In genomic region chr22:31493355-31493754, GRCh38 we compare ENCODE assay signal across 7 cellular contexts. TPM values are rescaled to one million over a fixed set of nuclear protein-coding genes. Genes with fewer than 3 reads are reported as not detected.
A peak's percentile ranks its signal among the peaks of the same experiment; 100 is the strongest.
DNase-seq lines count a peak whose midpoint lies in the region; ATAC-seq and TF ChIP-seq lines count a peak whose summit lies in the region.
"Not testable (repeated sequence)": the region's sequence is repeated elsewhere in the genome, so short reads cannot be mapped to it uniquely, and the experiment has no call there.

No MANE protein-coding gene starts in this region.

- peaks cover 0 to 27% (median 0%) of the 10 kb centered on the region in 3 donors for H3K36me3 Mint-ChIP-seq in CD8-positive, alpha-beta memory T cell
- H3K36me3 Mint-ChIP-seq in activated CD4-positive, alpha-beta T cell treated with anti-CD3 and anti-CD28 coated beads for 36 hours (ENCODE audit: low read depth), result peaks cover 29% of the 10 kb centered on the region
- peaks cover 21% of the 10 kb centered on the region for H3K36me3 Mint-ChIP-seq in activated T-helper 1 cell treated with anti-CD3 and anti-CD28 coated beads, Interleukin-12 subunit alpha, Interleukin-12 subunit beta, Interleukin-2, Interleukin-4 antibody, amounts not matched to agents 30 ng/mL and 10 ng/mL and 1 ng/mL, durations not matched to agents 14 hours and 24 hours and 36 hours (ENCODE audit: low read depth)
- H3K36me3 Mint-ChIP-seq in activated naive CD8-positive, alpha-beta T cell treated with anti-CD3 and anti-CD28 coated beads, Interleukin-2, amount 50 U/mL, for 24 hours (ENCODE audit: low read depth), result peaks cover 18% of the 10 kb centered on the region
- H3K36me3 Mint-ChIP-seq in naive B cell, result not testable (repeated sequence)

- POLR2A ChIA-PET in CD8-positive, alpha-beta memory T cell (lab: Charles Lee), result not testable (repeated sequence)
- POLR2A ChIA-PET in OCI-LY7 (lab: Charles Lee), result interaction anchor here (0.7 kb wide), 1 partner anchor 149 kb away, joined by 4 read pairs; no protein-coding TSS in a partner anchor
- POLR2A ChIA-PET in activated CD4-positive, alpha-beta T cell treated with anti-CD3 and anti-CD28 coated beads for 36 hours (lab: Charles Lee), result interaction anchor here (0.6 kb wide), 1 partner anchor 146 kb away, joined by 6 read pairs; no protein-coding TSS in a partner anchor

- intact Hi-C loops in OCI-LY7 (cut with micrococcal nuclease; ENCODE audit: unreplicated experiment), result loop anchor here (5.0 to 10.0 kb wide), 4 partner anchors 146 to 981 kb away; partner anchors contain the start of genes DEPDC5, FBXO7, PATZ1 and PIK3IP1
- intact Hi-C loops in activated CD4-positive, alpha-beta T cell treated with anti-CD3 and anti-CD28 coated beads for 36 hours (cut with DNase I, micrococcal nuclease), result loop anchor here in 1 of 2 experiments (10.0 kb wide), 1 partner anchor 451 kb away; the partner anchor contains the start of gene YWHAH
- intact Hi-C loops in activated T-helper 1 cell treated with anti-CD3 and anti-CD28 coated beads, Interleukin-12 subunit alpha, Interleukin-12 subunit beta, Interleukin-2, Interleukin-4 antibody, amounts not matched to agents 30 ng/mL and 10 ng/mL and 1 ng/mL, durations not matched to agents 14 hours and 24 hours and 36 hours (cut with micrococcal nuclease), result not testable (repeated sequence)

- H3K9me3 Mint-ChIP-seq in CD8-positive, alpha-beta memory T cell; activated CD4-positive, alpha-beta T cell treated with anti-CD3 and anti-CD28 coated beads for 36 hours (ENCODE audit: low read depth); activated T-helper 1 cell treated with anti-CD3 and anti-CD28 coated beads, Interleukin-12 subunit alpha, Interleukin-12 subunit beta, Interleukin-2, Interleukin-4 antibody, amounts not matched to agents 30 ng/mL and 10 ng/mL and 1 ng/mL, durations not matched to agents 14 hours and 24 hours and 36 hours; activated naive CD8-positive, alpha-beta T cell treated with anti-CD3 and anti-CD28 coated beads, Interleukin-2, amount 50 U/mL, for 24 hours; naive B cell: not testable (repeated sequence)

- H3K9me2 ChIP-seq in OCI-LY7 (ENCODE audit: insufficient read depth, low read length), result not testable (repeated sequence)

- peak overlapping the region in 3 of 7 donors; percentile 0 to 61 (median 29) for H3K4me3 Mint-ChIP-seq in CD8-positive, alpha-beta memory T cell
- H3K4me3 Mint-ChIP-seq in activated CD4-positive, alpha-beta T cell treated with anti-CD3 and anti-CD28 coated beads for 36 hours, result peak overlapping the region; percentile 41
- H3K4me3 Mint-ChIP-seq in activated T-helper 1 cell treated with anti-CD3 and anti-CD28 coated beads, Interleukin-12 subunit alpha, Interleukin-12 subunit beta, Interleukin-2, Interleukin-4 antibody, amounts not matched to agents 30 ng/mL and 10 ng/mL and 1 ng/mL, durations not matched to agents 14 hours and 24 hours and 36 hours, result peak overlapping the region; percentile 65
- H3K4me3 Mint-ChIP-seq in activated naive CD8-positive, alpha-beta T cell treated with anti-CD3 and anti-CD28 coated beads, Interleukin-2, amount 50 U/mL, for 24 hours, result not testable (repeated sequence)
- H3K4me3 Mint-ChIP-seq in naive B cell, result peak overlapping the region in 6 of 8 donors; percentile 9 to 67 (median 32)

- TF ChIP-seq CTCF in OCI-LY7 (conservative IDR thresholded peaks at IDR 0.05; ENCODE audit: low read length), result not testable (repeated sequence)

- H3K4me1 Mint-ChIP-seq in CD8-positive, alpha-beta memory T cell, result peaks cover 39 to 49% (median 48%) of the 10 kb centered on the region in 3 donors
- H3K4me1 Mint-ChIP-seq in activated CD4-positive, alpha-beta T cell treated with anti-CD3 and anti-CD28 coated beads for 36 hours, result peaks cover 48% of the 10 kb centered on the region
- H3K4me1 Mint-ChIP-seq in activated T-helper 1 cell treated with anti-CD3 and anti-CD28 coated beads, Interleukin-12 subunit alpha, Interleukin-12 subunit beta, Interleukin-2, Interleukin-4 antibody, amounts not matched to agents 30 ng/mL and 10 ng/mL and 1 ng/mL, durations not matched to agents 14 hours and 24 hours and 36 hours (ENCODE audit: low read depth), result peaks cover 44% of the 10 kb centered on the region
- H3K4me1 Mint-ChIP-seq in activated naive CD8-positive, alpha-beta T cell treated with anti-CD3 and anti-CD28 coated beads, Interleukin-2, amount 50 U/mL, for 24 hours, result peaks cover 56% of the 10 kb centered on the region
- H3K4me1 Mint-ChIP-seq in naive B cell, result peaks cover 19 to 56% (median 35%) of the 10 kb centered on the region in 3 donors

- peak overlapping the region; percentile 90 for H3K4me2 ChIP-seq in OCI-LY7 (ENCODE audit: low read length)

- peak overlapping the region in 6 of 8 donors; percentile 24 to 78 (median 48) for H3K27ac Mint-ChIP-seq in CD8-positive, alpha-beta memory T cell
- H3K27ac Mint-ChIP-seq in activated CD4-positive, alpha-beta T cell treated with anti-CD3 and anti-CD28 coated beads for 36 hours, result peak overlapping the region; percentile 74
- peak overlapping the region; percentile 66 for H3K27ac Mint-ChIP-seq in activated T-helper 1 cell treated with anti-CD3 and anti-CD28 coated beads, Interleukin-12 subunit alpha, Interleukin-12 subunit beta, Interleukin-2, Interleukin-4 antibody, amounts not matched to agents 30 ng/mL and 10 ng/mL and 1 ng/mL, durations not matched to agents 14 hours and 24 hours and 36 hours
- peak overlapping the region; percentile 77 for H3K27ac Mint-ChIP-seq in activated naive CD8-positive, alpha-beta T cell treated with anti-CD3 and anti-CD28 coated beads, Interleukin-2, amount 50 U/mL, for 24 hours
- peak overlapping the region in 4 of 6 donors; percentile 35 to 86 (median 68) for H3K27ac Mint-ChIP-seq in naive B cell

- not testable (repeated sequence) for H3K27ac ChIP-seq in CD8-positive, alpha-beta memory T cell (ENCODE audit: low read depth, low read length)
- H3K27ac ChIP-seq in OCI-LY7 (ENCODE audit: low read depth, low read length, poor library complexity, severe bottlenecking), result peak overlapping the region; percentile 93
- H3K27ac ChIP-seq in skeletal muscle tissue (ENCODE audit: low read depth, low read length), result peak overlapping the region; percentile 72

- peak overlapping the region; percentile 65; the same call in 1 of the 2 replicates for H2AFZ ChIP-seq in OCI-LY7 (ENCODE audit: low read length)

- not testable (repeated sequence) for H3K4me3 ChIP-seq in CD8-positive, alpha-beta memory T cell (ENCODE audit: low read length); skeletal muscle tissue (ENCODE audit: low read length in 3 of 3)
- peak overlapping the region; percentile 89 for H3K4me3 ChIP-seq in OCI-LY7 (ENCODE audit: low read depth, low read length, poor library complexity, severe bottlenecking)

- H3K4me1 ChIP-seq in CD8-positive, alpha-beta memory T cell (ENCODE audit: insufficient read depth, low read length), result peaks cover 44% of the 10 kb centered on the region
- H3K4me1 ChIP-seq in OCI-LY7 (ENCODE audit: insufficient read depth, low read length, poor library complexity, severe bottlenecking), result peaks cover 51% of the 10 kb centered on the region
- peaks cover 20 to 36% (median 30%) of the 10 kb centered on the region in 3 donors for H3K4me1 ChIP-seq in skeletal muscle tissue (ENCODE audit: control insufficient read depth in 3 of 3, insufficient read depth in 3 of 3, low read length in 3 of 3)

- not testable (repeated sequence) for BruUV-seq in OCI-LY7 (replicated peaks; lab: Mats Ljungman, UMichigan)

- not testable (repeated sequence) for H3K9ac ChIP-seq in skeletal muscle tissue (ENCODE audit: low read depth in 1 of 3, low read length in 3 of 3)

- H3K36me3 ChIP-seq in CD8-positive, alpha-beta memory T cell (ENCODE audit: insufficient read depth, low read length); OCI-LY7 (ENCODE audit: insufficient read depth, low read length); skeletal muscle tissue (ENCODE audit: control insufficient read depth in 3 of 3, insufficient read depth in 3 of 3, low read length in 3 of 3): not testable (repeated sequence)

- H3K27me3 ChIP-seq in CD8-positive, alpha-beta memory T cell (ENCODE audit: insufficient read depth, low read length, poor library complexity, severe bottlenecking); skeletal muscle tissue (ENCODE audit: control insufficient read depth in 3 of 3, insufficient read depth in 3 of 3, low read length in 3 of 3): not testable (repeated sequence)

- not testable (repeated sequence) for H3K27me3 Mint-ChIP-seq in CD8-positive, alpha-beta memory T cell; activated CD4-positive, alpha-beta T cell treated with anti-CD3 and anti-CD28 coated beads for 36 hours; activated T-helper 1 cell treated with anti-CD3 and anti-CD28 coated beads, Interleukin-12 subunit alpha, Interleukin-12 subunit beta, Interleukin-2, Interleukin-4 antibody, amounts not matched to agents 30 ng/mL and 10 ng/mL and 1 ng/mL, durations not matched to agents 14 hours and 24 hours and 36 hours (ENCODE audit: insufficient read depth); activated naive CD8-positive, alpha-beta T cell treated with anti-CD3 and anti-CD28 coated beads, Interleukin-2, amount 50 U/mL, for 24 hours; naive B cell

- H4K20me1 ChIP-seq in OCI-LY7 (ENCODE audit: insufficient read depth, low read length), result not testable (repeated sequence)

- ATAC-seq in activated CD4-positive, alpha-beta T cell treated with anti-CD3 and anti-CD28 coated beads for 36 hours; activated naive CD8-positive, alpha-beta T cell treated with anti-CD3 and anti-CD28 coated beads, Interleukin-2, amount 50 U/mL, for 24 hours; naive B cell (ENCODE audit: low read depth in 2 of 2): not testable (repeated sequence)

- DNase-seq in CD8-positive, alpha-beta memory T cell; OCI-LY7 (ENCODE audit: low spot score); activated CD4-positive, alpha-beta T cell treated with anti-CD3 and anti-CD28 coated beads for 36 hours; activated T-helper 1 cell treated with anti-CD3 and anti-CD28 coated beads, Interleukin-12 subunit alpha, Interleukin-12 subunit beta, Interleukin-2, Interleukin-4 antibody, amounts not matched to agents 30 ng/mL and 10 ng/mL and 1 ng/mL, durations not matched to agents 14 hours and 24 hours and 36 hours (ENCODE audit: low spot score); activated naive CD8-positive, alpha-beta T cell treated with anti-CD3 and anti-CD28 coated beads, Interleukin-2, amount 50 U/mL, for 24 hours; naive B cell: not testable (repeated sequence)

- H3K79me2 ChIP-seq in OCI-LY7 (ENCODE audit: insufficient read depth, low read depth, low read length), result peaks cover 36% of the 10 kb centered on the region

- CTCF ChIA-PET in CD8-positive, alpha-beta memory T cell (lab: Charles Lee); OCI-LY7 (lab: Charles Lee; ENCODE audit: unreplicated experiment): not testable (repeated sequence)
- CTCF ChIA-PET in activated CD4-positive, alpha-beta T cell treated with anti-CD3 and anti-CD28 coated beads for 36 hours (lab: Charles Lee), result interaction anchor here (1.6 kb wide), 1 partner anchor 36 kb away, joined by 5 read pairs; no protein-coding TSS in a partner anchor

- H3K9me3 ChIP-seq in CD8-positive, alpha-beta memory T cell (ENCODE audit: low read length); OCI-LY7 (ENCODE audit: low read length); skeletal muscle tissue (ENCODE audit: control insufficient read depth in 3 of 3, low read length in 3 of 3): not testable (repeated sequence)

RNA-seq across cellular contexts. Expression of gene SFI1, which starts 3.0 kb away (rescaled TPM):
- 100 to 1,000 TPM; 119 to 129 TPM for total RNA-seq in CD8-positive, alpha-beta memory T cell
- polyA plus RNA-seq in CD8-positive, alpha-beta memory T cell, result 34.8 TPM
- 72.6 and 73.3 TPM in 2 replicates for total RNA-seq in OCI-LY7 (2014; rRNA removed; shearing (Covaris generic))
- total RNA-seq in OCI-LY7 (2022), result 132 and 145 TPM in 2 replicates
- total RNA-seq in activated CD4-positive, alpha-beta T cell treated with anti-CD3 and anti-CD28 coated beads for 36 hours, result 100 to 1,000 TPM; 221 to 234 TPM
- total RNA-seq in activated T-helper 1 cell treated with anti-CD3 and anti-CD28 coated beads, Interleukin-12 subunit alpha, Interleukin-12 subunit beta, Interleukin-2, Interleukin-4 antibody, amounts not matched to agents 30 ng/mL and 10 ng/mL and 1 ng/mL, durations not matched to agents 14 hours and 24 hours and 36 hours, result 406 and 416 TPM in 2 replicates
- 10 to 100 TPM in 2 of 6 donors, 1 to 10 TPM in 4; 3.3 to 21.1 (median 8.7) TPM for polyA plus RNA-seq in naive B cell (ENCODE audit: low read depth in 6 of 6)
- total RNA-seq in skeletal muscle tissue, result 11.5 TPM

RNA-seq across cellular contexts. Expression of gene EIF4ENIF1, which starts 3.7 kb away (rescaled TPM):
- total RNA-seq in CD8-positive, alpha-beta memory T cell, result 10 to 100 TPM; 52.1 to 53.5 TPM
- polyA plus RNA-seq in CD8-positive, alpha-beta memory T cell, result 14.0 TPM
- total RNA-seq in OCI-LY7 (2014; rRNA removed; shearing (Covaris generic)), result 12.5 and 18.1 TPM in 2 replicates
- 40.3 and 46.0 TPM in 2 replicates for total RNA-seq in OCI-LY7 (2022)
- total RNA-seq in activated CD4-positive, alpha-beta T cell treated with anti-CD3 and anti-CD28 coated beads for 36 hours, result 10 to 100 TPM; 45.4 to 75.0 TPM
- 101 and 105 TPM in 2 replicates for total RNA-seq in activated T-helper 1 cell treated with anti-CD3 and anti-CD28 coated beads, Interleukin-12 subunit alpha, Interleukin-12 subunit beta, Interleukin-2, Interleukin-4 antibody, amounts not matched to agents 30 ng/mL and 10 ng/mL and 1 ng/mL, durations not matched to agents 14 hours and 24 hours and 36 hours
- polyA plus RNA-seq in naive B cell (ENCODE audit: low read depth in 6 of 6), result 10 to 100 TPM in 4 of 6 donors, 1 to 10 TPM in 2; 5.8 to 17.3 (median 12.2) TPM
- 8.9 TPM for total RNA-seq in skeletal muscle tissue
